ENCODE assay signal across 16 cellular contexts in genomic region chr16:85496145-85496544, GRCh38.
DNase-seq lines count a peak whose midpoint lies in the region; ATAC-seq and TF ChIP-seq lines count a peak whose summit lies in the region.
"Had no signal": no experiment of that assay in that cellular context is flagged by ENCODE, and none has a peak within 500 bp of the region (broad histone marks: within the 10 kb centered on the region; RNA-seq: fewer than 3 reads in every experiment).

No MANE protein-coding gene starts in this region.

- no peak overlapping the region for H3K4ac ChIP-seq in mesenchymal stem cell (ENCODE audit: low read depth in 1 of 2, low read length in 2 of 2)
- H3K4ac ChIP-seq in neuronal stem cell (ENCODE audit: low read length) = no peak overlapping the region

- H2BK12ac ChIP-seq in mesenchymal stem cell (ENCODE audit: low read length in 2 of 2) (no peak overlapping the region), neuronal stem cell (ENCODE audit: low read length) (no peak overlapping the region)

- H2AFZ ChIP-seq in mesenchymal stem cell (ENCODE audit: low read depth, low read length) (no peak overlapping the region), neuronal stem cell (ENCODE audit: low read length) (no peak overlapping the region)

- no peak for TF ChIP-seq CTCF in Caco-2 (IDR thresholded peaks at IDR 0.05; ENCODE audit: insufficient read depth in 1 of 2, low read depth in 1 of 2, low read length in 1 of 2, severe bottlenecking in 1 of 2, unreplicated experiment in 1 of 2)

- H3K18ac ChIP-seq in mesenchymal stem cell (ENCODE audit: low read depth in 1 of 2, low read length in 2 of 2) (no peak overlapping the region), neuronal stem cell (ENCODE audit: low read length) (peak overlapping the region; percentile 1)

- H3K23ac ChIP-seq in mesenchymal stem cell (ENCODE audit: low read length in 2 of 2) (no peak overlapping the region), neuronal stem cell (ENCODE audit: low read depth, low read length, poor library complexity) (no peak overlapping the region)

- H3K27me3 Mint-ChIP-seq in Caco-2 (ENCODE audit: insufficient read depth, unreplicated experiment) = no peaks in the 10 kb centered on the region
- H3K27me3 Mint-ChIP-seq in activated CD4-positive, alpha-beta T cell treated with anti-CD3 and anti-CD28 coated beads, Interleukin-2, amount 10 ng/mL, durations not matched to agents 7 days and 5 days = peaks cover 3% of the 10 kb centered on the region
- H3K27me3 Mint-ChIP-seq: CD4-positive, CD25-positive, alpha-beta regulatory T cell had no signal

- peak overlapping the region; percentile 42 for H3K27ac Mint-ChIP-seq in Caco-2 (ENCODE audit: unreplicated experiment)
- no peak overlapping the region for H3K27ac Mint-ChIP-seq in activated CD4-positive, alpha-beta T cell treated with anti-CD3 and anti-CD28 coated beads, Interleukin-2, amount 10 ng/mL, durations not matched to agents 7 days and 5 days
- H3K27ac Mint-ChIP-seq: CD4-positive, CD25-positive, alpha-beta regulatory T cell; CD8-positive, alpha-beta T cell had no signal

- no peak overlapping the region for H3K27ac ChIP-seq in mesenchymal stem cell (ENCODE audit: low read length, poor library complexity, severe bottlenecking)
- no peak overlapping the region for H3K27ac ChIP-seq in neuronal stem cell (replicated peaks; ENCODE audit: low read length)
- H3K27ac ChIP-seq: C4-2B had no signal

- H3K9me3 Mint-ChIP-seq in Caco-2 (ENCODE audit: unreplicated experiment) = no peaks in the 10 kb centered on the region
- no peaks in the 10 kb centered on the region for H3K9me3 Mint-ChIP-seq in activated CD4-positive, alpha-beta T cell treated with anti-CD3 and anti-CD28 coated beads, Interleukin-2, amount 10 ng/mL, durations not matched to agents 7 days and 5 days
- H3K9me3 Mint-ChIP-seq: CD4-positive, CD25-positive, alpha-beta regulatory T cell; CD8-positive, alpha-beta T cell had no signal

- H3K36me3 ChIP-seq in Caco-2 (ENCODE audit: control insufficient read depth, insufficient read depth, low read length) (no peaks in the 10 kb centered on the region), NT2/D1 (ENCODE audit: insufficient read depth, insufficient read length, low read length) (no peaks in the 10 kb centered on the region), mesenchymal stem cell (ENCODE audit: control insufficient read depth in 1 of 2, insufficient read depth in 2 of 2, low read depth in 1 of 2, low read length in 2 of 2) (peaks cover 0 to 8% of the 10 kb centered on the region in 2 experiments), neuronal stem cell (replicated peaks in 1 of 2; ENCODE audit: control insufficient read depth in 2 of 2, insufficient read depth in 2 of 2, low read length in 2 of 2) (no peaks in the 10 kb centered on the region)

- H3K14ac ChIP-seq in mesenchymal stem cell (ENCODE audit: low read length in 2 of 2) (no peak overlapping the region), neuronal stem cell (ENCODE audit: low read length) (no peak overlapping the region)

- no peak overlapping the region for H2BK5ac ChIP-seq in mesenchymal stem cell (ENCODE audit: low read depth, low read length, poor library complexity, severe bottlenecking)
- no peak overlapping the region for H2BK5ac ChIP-seq in neuronal stem cell (ENCODE audit: low read length)

- POLR2A ChIA-PET in Caco-2 (lab: Charles Lee) = no interaction called here
- POLR2A ChIA-PET in activated CD4-positive, alpha-beta T cell treated with anti-CD3 and anti-CD28 coated beads, Interleukin-2, amount 10 ng/mL, durations not matched to agents 7 days and 5 days (lab: Charles Lee) = no interaction called here

- H3K4me3 ChIP-seq in Caco-2 (ENCODE audit: low read depth, low read length) (no peak overlapping the region), NT2/D1 (ENCODE audit: insufficient read length, low read depth) (no peak overlapping the region), mesenchymal stem cell (ENCODE audit: insufficient read depth in 1 of 2, low read depth in 1 of 2, low read length in 2 of 2) (no peak overlapping the region), neuronal stem cell (ENCODE audit: low read length in 2 of 2) (no peak overlapping the region)

- peaks cover 13% of the 10 kb centered on the region for H3K36me3 Mint-ChIP-seq in Caco-2 (ENCODE audit: insufficient read depth, unreplicated experiment)
- no peaks in the 10 kb centered on the region for H3K36me3 Mint-ChIP-seq in activated CD4-positive, alpha-beta T cell treated with anti-CD3 and anti-CD28 coated beads, Interleukin-2, amount 10 ng/mL, durations not matched to agents 7 days and 5 days (ENCODE audit: low read depth)
- H3K36me3 Mint-ChIP-seq: CD4-positive, CD25-positive, alpha-beta regulatory T cell; CD8-positive, alpha-beta T cell had no signal

- H3K4me2 ChIP-seq in mesenchymal stem cell (ENCODE audit: low read length, poor library complexity, severe bottlenecking) (no peak overlapping the region), neuronal stem cell (ENCODE audit: insufficient read depth, low read length, poor library complexity, severe bottlenecking) (no peak overlapping the region)

- CTCF ChIA-PET in Caco-2 (lab: Charles Lee) = no interaction called here
- CTCF ChIA-PET in activated CD4-positive, alpha-beta T cell treated with anti-CD3 and anti-CD28 coated beads, Interleukin-2, amount 10 ng/mL, durations not matched to agents 7 days and 5 days (lab: Charles Lee) = interaction anchor here (1.1 to 1.9 kb wide), 2 partner anchors 32 to 114 kb away, joined by 3 to 4 read pairs; no protein-coding TSS in a partner anchor

- BruUV-seq in Caco-2 (replicated peaks; lab: Mats Ljungman, UMichigan) = no TSS peak

- H2BK120ac ChIP-seq in mesenchymal stem cell (ENCODE audit: low read depth, low read length) (no peak overlapping the region), neuronal stem cell (ENCODE audit: low read depth, low read length) (no peak overlapping the region)

- H3K27me3 ChIP-seq in Caco-2 (replicated peaks; ENCODE audit: control insufficient read depth, insufficient read depth, low read length) (no peaks in the 10 kb centered on the region), NT2/D1 (ENCODE audit: insufficient read depth, insufficient read length) (no peaks in the 10 kb centered on the region), mesenchymal stem cell (ENCODE audit: control insufficient read depth in 1 of 2, insufficient read depth in 1 of 2, low read length in 2 of 2) (no peaks in the 10 kb centered on the region), neuronal stem cell (ENCODE audit: control insufficient read depth in 3 of 3, insufficient read depth in 3 of 3, low read depth in 1 of 3, low read length in 3 of 3) (no peaks in the 10 kb centered on the region)

- H3K9me3 ChIP-seq in Caco-2 = no peaks in the 10 kb centered on the region
- H3K9me3 ChIP-seq in NT2/D1 (ENCODE audit: insufficient read depth, low read length) = no peaks in the 10 kb centered on the region
- no peaks in the 10 kb centered on the region for H3K9me3 ChIP-seq in mesenchymal stem cell (ENCODE audit: control insufficient read depth, low read length)
- H3K9me3 ChIP-seq in neuronal stem cell (replicated peaks in 1 of 2; ENCODE audit: control insufficient read depth in 2 of 2, insufficient read depth in 1 of 2, low read depth in 1 of 2, low read length in 2 of 2) = no peaks in the 10 kb centered on the region

- H3K79me1 ChIP-seq in mesenchymal stem cell (replicated peaks; ENCODE audit: low read length, poor library complexity, severe bottlenecking) = peaks cover 13% of the 10 kb centered on the region
- H3K79me1 ChIP-seq in neuronal stem cell (ENCODE audit: low read depth, low read length) = no peaks in the 10 kb centered on the region

- no peak overlapping the region for H2BK15ac ChIP-seq in mesenchymal stem cell (ENCODE audit: low read depth, poor library complexity, severe bottlenecking)
- H2BK15ac ChIP-seq in neuronal stem cell (ENCODE audit: low read length) = peak overlapping the region; percentile 2

- DNase-seq in Caco-2 (no peak), NT2/D1 (ENCODE audit: low read depth, low spot score) (no peak), mesenchymal stem cell (no peak), neuronal stem cell (ENCODE audit: low spot score) (no peak)
- DNase-seq in activated CD4-positive, alpha-beta T cell treated with anti-CD3 and anti-CD28 coated beads, Interleukin-2, amount 10 ng/mL, durations not matched to agents 7 days and 5 days = no peak
- DNase-seq: CD4-positive, CD25-positive, alpha-beta regulatory T cell; CD8-positive, alpha-beta T cell; DMS 273 treated with DMSO at 0.1 percent for 48 hours; DMS79; EL; GDM1; GOT3; HCEC 1CT had no signal

- peaks cover 24% of the 10 kb centered on the region for H3K4me1 Mint-ChIP-seq in Caco-2 (ENCODE audit: low read depth, unreplicated experiment)
- H3K4me1 Mint-ChIP-seq in activated CD4-positive, alpha-beta T cell treated with anti-CD3 and anti-CD28 coated beads, Interleukin-2, amount 10 ng/mL, durations not matched to agents 7 days and 5 days = peaks cover 7% of the 10 kb centered on the region
- H3K4me1 Mint-ChIP-seq: CD4-positive, CD25-positive, alpha-beta regulatory T cell had no signal

- H4K91ac ChIP-seq in mesenchymal stem cell (ENCODE audit: low read length) (peak overlapping the region; percentile 56), neuronal stem cell (ENCODE audit: low read depth, low read length, poor library complexity) (no peak overlapping the region)

- H3K4me1 ChIP-seq in Caco-2 = peaks cover 26% of the 10 kb centered on the region
- peaks cover 18% of the 10 kb centered on the region for H3K4me1 ChIP-seq in NT2/D1 (ENCODE audit: insufficient read depth, insufficient read length)
- peaks cover 11% of the 10 kb centered on the region for H3K4me1 ChIP-seq in mesenchymal stem cell (ENCODE audit: control insufficient read depth, insufficient read depth, low read depth, low read length)
- H3K4me1 ChIP-seq in neuronal stem cell (ENCODE audit: control insufficient read depth in 2 of 2, insufficient read depth in 1 of 2, low read depth in 1 of 2, low read length in 2 of 2) = peaks cover 5 to 8% of the 10 kb centered on the region in 2 donors

- H2AK5ac ChIP-seq in mesenchymal stem cell (ENCODE audit: low read length, severe bottlenecking) (no peak overlapping the region), neuronal stem cell (ENCODE audit: low read depth, low read length) (peak overlapping the region; percentile 58)

- 92% methylated on average over 28 of the region's 28 CpGs for WGBS in mesenchymal stem cell
- WGBS in neuronal stem cell (ENCODE audit: extremely low coverage in 2 of 2, insufficient read length in 2 of 2, insufficient replicate concordance in 1 of 2), 2 donors = no CpG with 5 or more reads among the region's 28 CpGs

- H3K9ac ChIP-seq in NT2/D1 (ENCODE audit: insufficient read length, low read depth) = peak overlapping the region; percentile 17
- no peak overlapping the region for H3K9ac ChIP-seq in mesenchymal stem cell (ENCODE audit: low read length)
- H3K9ac ChIP-seq in neuronal stem cell (ENCODE audit: low read depth, low read length, poor library complexity) = no peak overlapping the region

- intact Hi-C loops in Caco-2 (cut with micrococcal nuclease; ENCODE audit: unreplicated experiment) = no loop called here

- ATAC-seq in HG03521 (IDR thresholded peaks at IDR 0.05; ENCODE audit: unreplicated experiment) (no peak), GM18858 (IDR thresholded peaks at IDR 0.05; ENCODE audit: unreplicated experiment) (no peak)
- ATAC-seq: CD8-positive, alpha-beta T cell had no signal

- H4K8ac ChIP-seq in mesenchymal stem cell (ENCODE audit: low read length) (no peak overlapping the region), neuronal stem cell (ENCODE audit: low read depth, low read length) (no peak overlapping the region)

- H3K4me3 Mint-ChIP-seq in Caco-2 (ENCODE audit: unreplicated experiment) = no peak overlapping the region
- no peak overlapping the region for H3K4me3 Mint-ChIP-seq in activated CD4-positive, alpha-beta T cell treated with anti-CD3 and anti-CD28 coated beads, Interleukin-2, amount 10 ng/mL, durations not matched to agents 7 days and 5 days
- H3K4me3 Mint-ChIP-seq: CD4-positive, CD25-positive, alpha-beta regulatory T cell; CD8-positive, alpha-beta T cell had no signal
